8 cellular contexts compared by ENCODE assay signal in genomic region chr20:38113401-38114325, GRCh38. TPM values are rescaled to one million over a fixed set of nuclear protein-coding genes. Genes with fewer than 3 reads are reported as not detected.
DNase-seq lines count a peak whose midpoint lies in the region; ATAC-seq and TF ChIP-seq lines count a peak whose summit lies in the region.

No MANE protein-coding gene starts in this region.

- no peak for TF ChIP-seq POLR2A in tibial nerve (IDR thresholded peaks at IDR 0.05)

- H3K4me3 ChIP-seq in foreskin fibroblast (ENCODE audit: low read depth in 1 of 2, low read length in 2 of 2) (no peak overlapping the region), tibial nerve (no peak overlapping the region)

- H3K4me1 ChIP-seq in tibial nerve: peaks cover 0 to 24% (median 10%) of the 10 kb centered on the region in 4 donors

- ATAC-seq in HG03342 (IDR thresholded peaks at IDR 0.05; ENCODE audit: unreplicated experiment) (no peak), HG03025 (IDR thresholded peaks at IDR 0.05; ENCODE audit: low FRiP score, unreplicated experiment) (no peak)

- no peaks in the 10 kb centered on the region for H3K9me3 ChIP-seq in tibial nerve

- no peak for TF ChIP-seq EP300 in tibial nerve (IDR thresholded peaks at IDR 0.05)

- no peak overlapping the region for H3K27ac ChIP-seq in tibial nerve

- DNase-seq in stimulated activated CD4-positive, alpha-beta T cell treated with anti-CD3 and anti-CD28 coated beads, Interleukin-15, amount 100 ng/mL, for 24 hours: peak; percentile 22
- no peak for DNase-seq in stimulated activated CD4-positive, alpha-beta T cell treated with anti-CD3 and anti-CD28 coated beads, Interleukin-4, amount 100 ng/mL, for 1 hour
- DNase-seq in foreskin fibroblast (no peak), NCI-H1436 treated with DMSO at 0.1 percent for 48 hours (lab: John Stamatoyannopoulos, UW) (no peak), tibial nerve (ENCODE audit: low spot score in 2 of 2) (no peak)

- 63 to 64% methylated on average over 9 to 10 of the region's 10 CpGs for WGBS in tibial nerve, 2 donors

- no peaks in the 10 kb centered on the region for H3K27me3 ChIP-seq in tibial nerve

- TF ChIP-seq CTCF in foreskin fibroblast (IDR thresholded peaks at IDR 0.05; ENCODE audit: low read depth, low read length) (peak; percentile 24), tibial nerve (IDR thresholded peaks at IDR 0.05) (no peak)

- H3K36me3 ChIP-seq in tibial nerve: no peaks in the 10 kb centered on the region

TF ChIP-seq in PFSK-1, 5 proteins besides CTCF, POLR2A, EP300 and RAD21:
- TF ChIP-seq TAF1 (IDR thresholded peaks at IDR 0.05; ENCODE audit: borderline replicate concordance, insufficient read depth, low read length) (no peak), POLR2AphosphoS5 (IDR thresholded peaks at IDR 0.05; ENCODE audit: low read depth, low read length) (peak; percentile 56), FOXP2 (optimal IDR thresholded peaks at IDR 0.05; ENCODE audit: borderline replicate concordance, extremely low read depth, extremely low read length, insufficient read depth) (no peak), SIN3A (IDR thresholded peaks at IDR 0.05; ENCODE audit: borderline replicate concordance, insufficient read depth, low read length) (no peak)

RNA-seq across cellular contexts. Expression of gene TGM2, which starts 51.4 kb away (rescaled TPM):
- polyA plus RNA-seq in PFSK-1 (2012; ENCODE audit: insufficient read length, low read depth): 0.72 TPM
- 10 to 100 TPM; 17.0 to 87.6 (median 55.8) TPM for total RNA-seq in tibial nerve
